ENCODE assay signal across 11 cellular contexts in genomic region chr12:47020211-47020821, GRCh38. TPM values are rescaled to one million over a fixed set of nuclear protein-coding genes. Genes with fewer than 3 reads are reported as not detected.
DNase-seq lines count a peak whose midpoint lies in the region; ATAC-seq, FAIRE-seq and TF ChIP-seq lines count a peak whose summit lies in the region.
"Had no signal": no experiment of that assay in that cellular context is flagged by ENCODE, and none has a peak within 500 bp of the region (broad histone marks: within the 10 kb centered on the region; RNA-seq: fewer than 3 reads in every experiment).

No MANE protein-coding gene starts in this region.

- no peak overlapping the region for H2BK120ac ChIP-seq in H9 (ENCODE audit: low read depth, low read length, poor library complexity, severe bottlenecking)

- no peak overlapping the region for H3T11ph ChIP-seq in H9 (ENCODE audit: low read length)

- H3K9me3 ChIP-seq in H9 (ENCODE audit: control insufficient read depth, low read depth, low read length): no peaks in the 10 kb centered on the region
- H3K9me3 ChIP-seq in right atrium auricular region: no peaks in the 10 kb centered on the region
- no peaks in the 10 kb centered on the region for H3K9me3 ChIP-seq in neural progenitor cell (ENCODE audit: low read depth)
- H3K9me3 ChIP-seq: BLaER1 treated with 17β-estradiol and CSF1 and Interleukin-3, amounts not matched to agents 10 nM and 100 nM had no signal

- no peak overlapping the region for H4K8ac ChIP-seq in H9 (replicated peaks; ENCODE audit: insufficient read length, low read depth, low read length)

- H2BK15ac ChIP-seq in H9 (ENCODE audit: low read depth, low read length): no peak overlapping the region

- H2BK20ac ChIP-seq in H9 (ENCODE audit: low read depth, low read length, poor library complexity, severe bottlenecking): no peak overlapping the region

- no peak overlapping the region for H2AFZ ChIP-seq in H9 (ENCODE audit: low read length)
- H2AFZ ChIP-seq in neural progenitor cell (replicated peaks): no peak overlapping the region

- H3K18ac ChIP-seq in H9 (ENCODE audit: insufficient read length, low read depth, low read length): no peak overlapping the region

- peak overlapping the region; percentile 40 for H3K23ac ChIP-seq in H9 (ENCODE audit: insufficient read length, low read depth, low read length)

- no peak overlapping the region for H3K4me3 Mint-ChIP-seq in H9
- no peak overlapping the region for H3K4me3 Mint-ChIP-seq in neural progenitor cell

- H3K36me3 ChIP-seq in right atrium auricular region: no peaks in the 10 kb centered on the region
- no peaks in the 10 kb centered on the region for H3K36me3 ChIP-seq in neural progenitor cell
- H3K36me3 ChIP-seq: BLaER1 treated with 17β-estradiol and CSF1 and Interleukin-3, amounts not matched to agents 10 nM and 100 nM had no signal

- DNase-seq in H9 (no peak), fibroblast of the aortic adventitia (ENCODE audit: low read depth) (peak; percentile 28), urothelium cell line (ENCODE audit: low spot score) (no peak), right atrium auricular region (ENCODE audit: low spot score) (no peak), neural progenitor cell (ENCODE audit: low spot score) (no peak)
- DNase-seq: NCI-H345; NK-92 treated with Interleukin-12 subunit alpha and Interleukin-12 subunit beta, amount 100 ng/mL, for 24 hours; PC-3 had no signal

- H3K4me2 ChIP-seq in H9 (ENCODE audit: insufficient read depth, insufficient read length, low read length): no peak overlapping the region
- H3K4me2 ChIP-seq in neural progenitor cell: no peak overlapping the region
- H3K4me2 ChIP-seq: BLaER1 treated with 17β-estradiol and CSF1 and Interleukin-3, amounts not matched to agents 10 nM and 100 nM had no signal

- no peak overlapping the region for H3K56ac ChIP-seq in H9 (ENCODE audit: insufficient read length, low read depth, low read length)

- no peaks in the 10 kb centered on the region for H3K27me3 ChIP-seq in H9 (ENCODE audit: insufficient read depth, low read length)
- no peaks in the 10 kb centered on the region for H3K27me3 ChIP-seq in right atrium auricular region
- no peaks in the 10 kb centered on the region for H3K27me3 ChIP-seq in neural progenitor cell
- H3K27me3 ChIP-seq: BLaER1 treated with 17β-estradiol and CSF1 and Interleukin-3, amounts not matched to agents 10 nM and 100 nM had no signal

- H3K9me3 Mint-ChIP-seq in H9: no peaks in the 10 kb centered on the region
- H3K9me3 Mint-ChIP-seq in neural progenitor cell: no peaks in the 10 kb centered on the region

- H2BK12ac ChIP-seq in H9 (ENCODE audit: insufficient read length, low read depth, low read length): no peak overlapping the region

- no peak overlapping the region for H3K4ac ChIP-seq in H9 (ENCODE audit: low read depth, low read length)

- TF ChIP-seq CTCF in H9 (conservative IDR thresholded peaks at IDR 0.05) (no peak), fibroblast of the aortic adventitia (IDR thresholded peaks at IDR 0.05; ENCODE audit: insufficient read depth, low read length) (no peak), right atrium auricular region (IDR thresholded peaks at IDR 0.05) (no peak), neural progenitor cell (IDR thresholded peaks at IDR 0.05) (no peak)

- H3K27ac ChIP-seq in H9 (ENCODE audit: insufficient read length, low read depth, low read length) (no peak overlapping the region), right atrium auricular region (no peak overlapping the region), neural progenitor cell (no peak overlapping the region)
- H3K27ac ChIP-seq: BLaER1 treated with 17β-estradiol and CSF1 and Interleukin-3, amounts not matched to agents 10 nM and 100 nM had no signal

- no peaks in the 10 kb centered on the region for H4K20me1 ChIP-seq in H9 (ENCODE audit: control insufficient read depth, insufficient read depth, insufficient read length)
- H4K20me1 ChIP-seq in neural progenitor cell (ENCODE audit: low read depth): no peaks in the 10 kb centered on the region
- H4K20me1 ChIP-seq: BLaER1 treated with 17β-estradiol and CSF1 and Interleukin-3, amounts not matched to agents 10 nM and 100 nM had no signal

- no peaks in the 10 kb centered on the region for H3K4me1 Mint-ChIP-seq in H9
- no peaks in the 10 kb centered on the region for H3K4me1 Mint-ChIP-seq in neural progenitor cell

- H3K27ac Mint-ChIP-seq in H9 (no peak overlapping the region), neural progenitor cell (no peak overlapping the region)

- H3K4me3 ChIP-seq in fibroblast of the aortic adventitia (ENCODE audit: low read depth, low read length) (no peak overlapping the region), right atrium auricular region (no peak overlapping the region), neural progenitor cell (no peak overlapping the region)
- H3K4me3 ChIP-seq: BLaER1 treated with 17β-estradiol and CSF1 and Interleukin-3, amounts not matched to agents 10 nM and 100 nM had no signal

- no peak overlapping the region for H2AK5ac ChIP-seq in H9 (ENCODE audit: insufficient read length, low read length)

- ATAC-seq in SK-N-SH treated with all-trans-retinoic acid at 6 μM for 48 hours (peak; percentile 42), HG03342 (IDR thresholded peaks at IDR 0.05; ENCODE audit: unreplicated experiment) (no peak)

- H3K36me3 Mint-ChIP-seq in H9 (ENCODE audit: insufficient read depth in 1 of 3, low read depth in 3 of 3) (no peaks in the 10 kb centered on the region), neural progenitor cell (no peaks in the 10 kb centered on the region)

- no peaks in the 10 kb centered on the region for H3K4me1 ChIP-seq in H9 (ENCODE audit: insufficient read depth, low read length)
- peaks cover 0 to 8% of the 10 kb centered on the region in 2 donors for H3K4me1 ChIP-seq in right atrium auricular region
- H3K4me1 ChIP-seq in neural progenitor cell: no peaks in the 10 kb centered on the region

- no peaks in the 10 kb centered on the region for H3K23me2 ChIP-seq in H9 (ENCODE audit: insufficient read length, low read depth, low read length, poor library complexity, severe bottlenecking)

- WGBS in H9 (ENCODE audit: extremely low coverage, insufficient read length, low lambda C conversion rate): no CpG with 5 or more reads among the region's 7 CpGs

- H4K91ac ChIP-seq in H9 (ENCODE audit: insufficient read length, low read depth, low read length): no peak overlapping the region

- H3K27me3 Mint-ChIP-seq in H9 (ENCODE audit: low read depth): no peaks in the 10 kb centered on the region; the same call in 1 of the 2 replicates
- peaks cover 2% of the 10 kb centered on the region for H3K27me3 Mint-ChIP-seq in neural progenitor cell (ENCODE audit: insufficient read depth, low read depth)

- H2BK5ac ChIP-seq in H9 (ENCODE audit: insufficient read length, low read length): no peak overlapping the region

- peak; percentile 40 for FAIRE-seq in urothelium cell line (lab: Jason Lieb, UNC)

- no peaks in the 10 kb centered on the region for H3K79me1 ChIP-seq in H9 (ENCODE audit: insufficient read depth, low read depth, low read length, poor library complexity, severe bottlenecking)

- no peaks in the 10 kb centered on the region for H3F3A ChIP-seq in neural progenitor cell (ENCODE audit: low read depth)

- H3K14ac ChIP-seq in H9 (ENCODE audit: insufficient read depth, low read length): no peak overlapping the region

- no peaks in the 10 kb centered on the region for H3K79me2 ChIP-seq in H9 (ENCODE audit: insufficient read depth, low read length)
- H3K79me2 ChIP-seq in neural progenitor cell (ENCODE audit: low read depth): no peaks in the 10 kb centered on the region

- H4K5ac ChIP-seq in H9 (ENCODE audit: insufficient read length, low read depth, low read length): no peak overlapping the region

- H3K9ac ChIP-seq in H9 (ENCODE audit: extremely low read depth, insufficient read length, low read length) (no peak overlapping the region), neural progenitor cell (no peak overlapping the region)
- H3K9ac ChIP-seq: BLaER1 treated with 17β-estradiol and CSF1 and Interleukin-3, amounts not matched to agents 10 nM and 100 nM had no signal

TF ChIP-seq in SK-N-SH treated with all-trans-retinoic acid at 6 μM for 48 hours, 23 proteins besides CTCF, POLR2A, EP300 and RAD21:
- TF ChIP-seq ISL1 (CRISPR knock-in tag; IDR thresholded peaks at IDR 0.05) (no peak), RARB (CRISPR knock-in tag; IDR thresholded peaks at IDR 0.05) (no peak), GLIS3 (CRISPR knock-in tag; IDR thresholded peaks at IDR 0.05) (no peak), CSDC2 (CRISPR knock-in tag; IDR thresholded peaks at IDR 0.05) (no peak), ZFP30 (CRISPR knock-in tag; IDR thresholded peaks at IDR 0.05) (no peak)
TF ChIP-seq in SK-N-SH treated with all-trans-retinoic acid at 6 μM for 48 hours: peak in this region for 0.

RNA-seq across cellular contexts. Expression of gene PCED1B, which starts 59.1 kb away (rescaled TPM):
- total RNA-seq in H9 (2021) (3.3 and 3.8 TPM in 2 replicates), fibroblast of the aortic adventitia (ENCODE audit: low replicate concordance) (0.27 TPM in 1 of 2 replicates, not detected in the other), right atrium auricular region (1 to 10 TPM in 1 of 2 donors, under 1 TPM in 1; 0.98 to 1.4 TPM), neural progenitor cell (ENCODE audit: low replicate concordance) (0.25 and 3.1 TPM in 2 replicates)

RNA-seq across cellular contexts. Expression of gene AMIGO2, which starts 59.4 kb away (rescaled TPM):
- total RNA-seq in H9 (2021) (8.4 and 8.6 TPM in 2 replicates), fibroblast of the aortic adventitia (ENCODE audit: low replicate concordance) (2.7 and 3.7 TPM in 2 replicates), right atrium auricular region (1 to 10 TPM; 2.3 to 5.8 TPM), neural progenitor cell (ENCODE audit: low replicate concordance) (1.6 and 1.7 TPM in 2 replicates)
